In genomic region chr12:53844989-53845836, GRCh38 we compare ENCODE assay signal across 15 cellular contexts.
A peak's percentile ranks its signal among the peaks of the same experiment; 100 is the strongest.
DNase-seq lines count a peak whose midpoint lies in the region; ATAC-seq and TF ChIP-seq lines count a peak whose summit lies in the region.
"Had no signal": no experiment of that assay in that cellular context is flagged by ENCODE, and none has a peak within 500 bp of the region (broad histone marks: within the 10 kb centered on the region; RNA-seq: fewer than 3 reads in every experiment).

No MANE protein-coding gene starts in this region.

- no peak for ATAC-seq in HG03520 (IDR thresholded peaks at IDR 0.05; ENCODE audit: unreplicated experiment)
- no peak for ATAC-seq in GM19455 (IDR thresholded peaks at IDR 0.05; ENCODE audit: unreplicated experiment)

- TF ChIP-seq CTCF in AG10803 (conservative IDR thresholded peaks at IDR 0.05; ENCODE audit: low read length), result no peak

- no peak overlapping the region for H3K4me3 ChIP-seq in AG10803 (ENCODE audit: low read length)
- no peak overlapping the region for H3K4me3 ChIP-seq in adipocyte (ENCODE audit: low read length)
- H3K4me3 ChIP-seq: BLaER1 treated with 17β-estradiol and CSF1 and Interleukin-3, amounts not matched to agents 10 nM and 100 nM; esophagus muscularis mucosa; spleen; uterus had no signal

- H3K36me3 ChIP-seq in adipocyte (ENCODE audit: control insufficient read depth, insufficient read depth, low read length, severe bottlenecking), result no peaks in the 10 kb centered on the region
- H3K36me3 ChIP-seq: BLaER1 treated with 17β-estradiol and CSF1 and Interleukin-3, amounts not matched to agents 10 nM and 100 nM; esophagus muscularis mucosa; spleen; uterus had no signal

- DNase-seq in AG10803 (ENCODE audit: low read depth), result peak; percentile 54
- DNase-seq in HPDE6-E6E7 (ENCODE audit: extremely low spot score), result peak; percentile 79
- peak; percentile 60 for DNase-seq in adipocyte (ENCODE audit: low read depth)
- peak; percentile 31 for DNase-seq in iris pigment epithelial cell (ENCODE audit: low read depth)
- no peak for DNase-seq in stimulated activated CD4-positive, alpha-beta T cell treated with anti-CD3 and anti-CD28 coated beads, Interleukin-4, amount 100 ng/mL, for 24 hours
- DNase-seq in NCI-H345 (lab: John Stamatoyannopoulos, UW), result no peak
- DNase-seq: activated T-cell treated with anti-CD3 and anti-CD28 coated beads, Interleukin-2, amount 50 U/mL, for 48 hours; GOT3; NCI-H2171; spleen; uterus had no signal

- H3K27me3 ChIP-seq in adipocyte (replicated peaks; ENCODE audit: control insufficient read depth, insufficient read depth, low read length), result peaks cover 71% of the 10 kb centered on the region
- H3K27me3 ChIP-seq: uterus had no signal

- peaks cover 2% of the 10 kb centered on the region for H3K9me3 ChIP-seq in adipocyte (ENCODE audit: control insufficient read depth, low read length)
- H3K9me3 ChIP-seq: BLaER1 treated with 17β-estradiol and CSF1 and Interleukin-3, amounts not matched to agents 10 nM and 100 nM; esophagus muscularis mucosa; spleen; uterus had no signal

- H3K4me1 ChIP-seq in adipocyte (ENCODE audit: control insufficient read depth, insufficient read depth, low read length), result peaks cover 4% of the 10 kb centered on the region
- H3K4me1 ChIP-seq: BLaER1 treated with 17β-estradiol and CSF1 and Interleukin-3, amounts not matched to agents 10 nM and 100 nM; spleen; uterus had no signal

- H3K9ac ChIP-seq in adipocyte (ENCODE audit: low read length), result no peak overlapping the region
- H3K9ac ChIP-seq: BLaER1 treated with 17β-estradiol and CSF1 and Interleukin-3, amounts not matched to agents 10 nM and 100 nM had no signal

Comparison
In these comparisons a context has a peak if more than half of its experiments do, and no peak if none do; other contexts are left out.
1. DNase-seq: peak in AG10803 (single experiment), HPDE6-E6E7 (single experiment), adipocyte (single experiment) and iris pigment epithelial cell (single experiment); none in stimulated activated CD4-positive, alpha-beta T cell treated with anti-CD3 and anti-CD28 coated beads, Interleukin-4, amount 100 ng/mL, for 24 hours (single experiment) and NCI-H345 (single experiment).